ENCODE assay signal across 8 cellular contexts in the genomic region with DNA sequence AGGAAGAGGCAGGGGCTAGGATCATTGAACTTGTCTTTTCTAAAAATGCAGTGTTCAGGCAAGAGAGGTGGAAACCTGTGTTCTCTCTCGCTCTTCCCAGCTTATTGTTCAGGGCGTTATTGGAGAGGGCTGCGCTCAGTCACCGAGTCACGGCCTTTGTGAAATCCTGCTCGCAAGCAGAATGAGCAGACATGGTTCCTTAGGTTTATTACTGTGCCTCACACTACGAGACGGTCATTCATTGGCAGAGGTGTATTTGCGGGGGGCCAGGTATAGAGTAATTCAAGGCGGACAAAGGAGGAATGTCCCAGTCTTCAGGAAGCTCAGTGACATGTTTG. TPM values are rescaled to one million over a fixed set of nuclear protein-coding genes. Genes with fewer than 3 reads are reported as not detected.
A peak's percentile ranks its signal among the peaks of the same experiment; 100 is the strongest.
DNase-seq lines count a peak whose midpoint lies in the region; ATAC-seq and TF ChIP-seq lines count a peak whose summit lies in the region.

No MANE protein-coding gene starts in this region.

- peaks cover 47% of the 10 kb centered on the region for H3K36me3 Mint-ChIP-seq in brain

- H3K27me3 Mint-ChIP-seq in brain: peaks cover 14% of the 10 kb centered on the region

- H3K27ac ChIP-seq in lung (ENCODE audit: low read depth in 1 of 2, low read length in 1 of 2): peak overlapping the region; percentile 35 to 87
- H3K27ac ChIP-seq in urinary bladder (ENCODE audit: low read depth): peak overlapping the region; percentile 58

- H3K4me1 ChIP-seq in lung (ENCODE audit: control insufficient read depth in 2 of 2, insufficient read depth in 2 of 2, low read length in 2 of 2) (peaks cover 0 to 3% of the 10 kb centered on the region in 2 donors), urinary bladder (ENCODE audit: insufficient read depth) (no peaks in the 10 kb centered on the region)

- ATAC-seq in lung (ENCODE audit: insufficient read depth, low FRiP score) (no peak), GM18505 (IDR thresholded peaks at IDR 0.05; ENCODE audit: unreplicated experiment) (no peak)

- H3K36me3 ChIP-seq in lung (ENCODE audit: control insufficient read depth in 2 of 2, insufficient read depth in 2 of 2, low read length in 2 of 2): peaks cover 4 to 9% of the 10 kb centered on the region in 2 donors
- H3K36me3 ChIP-seq in urinary bladder (ENCODE audit: insufficient read depth): no peaks in the 10 kb centered on the region

- H3K27ac Mint-ChIP-seq in brain: peak overlapping the region; percentile 98 to 99 (median 99)

- peaks cover 28% of the 10 kb centered on the region for H3K4me1 Mint-ChIP-seq in brain

- H3K4me3 ChIP-seq in lung: peak overlapping the region; percentile 60
- H3K4me3 ChIP-seq in urinary bladder (ENCODE audit: low read depth, low read length): peak overlapping the region; percentile 74

- no peak for TF ChIP-seq POLR2A in GM18505 (IDR thresholded peaks at IDR 0.05; ENCODE audit: borderline replicate concordance, extremely low read depth, insufficient read depth, insufficient read length)

- H3K27me3 ChIP-seq in lung (ENCODE audit: control insufficient read depth, insufficient read depth): no peaks in the 10 kb centered on the region

- no peaks in the 10 kb centered on the region for H3K9me3 ChIP-seq in lung (ENCODE audit: control insufficient read depth in 2 of 2, insufficient read depth in 1 of 2, low read length in 1 of 2)

- WGBS in lung, 2 donors: 10 to 13% methylated on average over 10 of the region's 10 CpGs
- WGBS in urinary bladder: 4% methylated on average over 10 of the region's 10 CpGs

- H3K9me3 Mint-ChIP-seq in brain: no peaks in the 10 kb centered on the region

- TF ChIP-seq CTCF in brain (conservative IDR thresholded peaks at IDR 0.05): no peak
- TF ChIP-seq CTCF in lung (IDR thresholded peaks at IDR 0.05; ENCODE audit: control extremely low read depth, extremely low read depth): no peak

- H3K4me3 Mint-ChIP-seq in brain: peak overlapping the region; percentile 89 to 97 (median 93)

- peak; percentile 81 for DNase-seq in DMS53 (lab: John Stamatoyannopoulos, UW)
- peak; percentile 22 for DNase-seq in HPDE6-E6E7 (ENCODE audit: extremely low spot score)
- DNase-seq in lung (ENCODE audit: low spot score): no peak
- no peak for DNase-seq in GF-D8 (lab: John Stamatoyannopoulos, UW)
- DNase-seq in 8988T: no peak

RNA-seq across cellular contexts. Expression of gene PRKRIP1, which starts 0.6 kb away (rescaled TPM):
- polyA plus RNA-seq in brain (ENCODE audit: insufficient read depth, low read depth, low replicate concordance) (17.8 TPM), lung (10 to 100 TPM; 14.6 to 25.7 TPM), urinary bladder (23.8 TPM)
- total RNA-seq in lung (10 to 100 TPM; 21.4 to 29.2 TPM), urinary bladder (15.2 TPM)

RNA-seq across cellular contexts. Expression of gene ORAI2, which starts 37.8 kb away (rescaled TPM):
- polyA plus RNA-seq in brain (ENCODE audit: insufficient read depth, low read depth, low replicate concordance) (23.7 TPM), lung (10 to 100 TPM in 1 of 2 donors, 1 to 10 TPM in 1; 7.6 to 48.9 TPM), urinary bladder (13.1 TPM)
- total RNA-seq in lung (10 to 100 TPM; 15.0 to 39.8 TPM), urinary bladder (11.5 TPM)

RNA-seq across cellular contexts. Expression of gene SPDYE6, which starts 39.3 kb away (rescaled TPM):
- polyA plus RNA-seq in brain (ENCODE audit: insufficient read depth, low read depth, low replicate concordance): not detected
- not detected for total RNA-seq in lung
- polyA plus RNA-seq in lung: under 1 TPM; 0.08 to 0.10 TPM
- not detected for total RNA-seq in urinary bladder
- not detected for polyA plus RNA-seq in urinary bladder

Comparison
In these comparisons a context has a peak if more than half of its experiments do, and no peak if none do; other contexts are left out.
1. DNase-seq: peak in DMS53 (single experiment) and HPDE6-E6E7 (single experiment); none in lung (single experiment), GF-D8 (single experiment) and 8988T (single experiment).